1 cellular context compared by ENCODE assay signal in the genomic region with DNA sequence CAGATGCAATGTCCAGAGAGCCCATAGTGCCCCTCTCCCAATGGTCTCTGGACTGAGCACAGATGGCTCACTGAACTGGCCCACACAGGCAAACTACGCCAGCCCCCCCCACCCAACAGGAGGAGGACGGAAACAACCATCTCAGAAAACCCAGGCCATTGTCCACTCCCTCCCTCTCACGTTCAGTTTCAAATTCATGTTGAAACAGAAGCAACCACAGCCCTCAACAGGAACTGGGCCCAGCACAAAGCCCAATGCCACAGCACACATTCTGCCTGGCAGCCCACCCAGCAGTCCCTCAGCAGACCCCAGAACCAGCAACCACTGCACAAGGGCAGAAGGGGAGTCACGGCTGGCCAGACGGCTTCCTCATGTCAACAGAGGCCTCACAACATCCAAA.
TF ChIP-seq lines count a peak whose summit lies in the region.

No MANE protein-coding gene starts in this region.

TF ChIP-seq in WTC11, 78 proteins besides CTCF, POLR2A, EP300 and RAD21 (continued from another document):
- TF ChIP-seq, protein P1, sequence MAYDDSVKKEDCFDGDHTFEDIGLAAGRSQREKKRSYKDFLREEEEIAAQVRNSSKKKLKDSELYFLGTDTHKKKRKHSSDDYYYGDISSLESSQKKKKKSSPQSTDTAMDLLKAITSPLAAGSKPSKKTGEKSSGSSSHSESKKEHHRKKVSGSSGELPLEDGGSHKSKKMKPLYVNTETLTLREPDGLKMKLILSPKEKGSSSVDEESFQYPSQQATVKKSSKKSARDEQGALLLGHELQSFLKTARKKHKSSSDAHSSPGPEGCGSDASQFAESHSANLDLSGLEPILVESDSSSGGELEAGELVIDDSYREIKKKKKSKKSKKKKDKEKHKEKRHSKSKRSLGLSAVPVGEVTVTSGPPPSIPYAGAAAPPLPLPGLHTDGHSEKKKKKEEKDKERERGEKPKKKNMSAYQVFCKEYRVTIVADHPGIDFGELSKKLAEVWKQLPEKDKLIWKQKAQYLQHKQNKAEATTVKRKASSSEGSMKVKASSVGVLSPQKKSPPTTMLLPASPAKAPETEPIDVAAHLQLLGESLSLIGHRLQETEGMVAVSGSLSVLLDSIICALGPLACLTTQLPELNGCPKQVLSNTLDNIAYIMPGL (CRISPR knock-in tag; IDR thresholded peaks at IDR 0.05), result no peak
- TF ChIP-seq TEAD4 (CRISPR knock-in tag; IDR thresholded peaks at IDR 0.05) (no peak), JAZF1 (CRISPR knock-in tag; IDR thresholded peaks at IDR 0.05) (no peak), MXD4 (CRISPR knock-in tag; IDR thresholded peaks at IDR 0.05; ENCODE audit: borderline replicate concordance) (no peak), ETV6 (CRISPR knock-in tag; IDR thresholded peaks at IDR 0.05) (no peak), ZNF425 (CRISPR knock-in tag; conservative IDR thresholded peaks at IDR 0.05) (no peak), NFYB (CRISPR knock-in tag; conservative IDR thresholded peaks at IDR 0.05; ENCODE audit: low read depth) (no peak)
- TF ChIP-seq, protein P2, sequence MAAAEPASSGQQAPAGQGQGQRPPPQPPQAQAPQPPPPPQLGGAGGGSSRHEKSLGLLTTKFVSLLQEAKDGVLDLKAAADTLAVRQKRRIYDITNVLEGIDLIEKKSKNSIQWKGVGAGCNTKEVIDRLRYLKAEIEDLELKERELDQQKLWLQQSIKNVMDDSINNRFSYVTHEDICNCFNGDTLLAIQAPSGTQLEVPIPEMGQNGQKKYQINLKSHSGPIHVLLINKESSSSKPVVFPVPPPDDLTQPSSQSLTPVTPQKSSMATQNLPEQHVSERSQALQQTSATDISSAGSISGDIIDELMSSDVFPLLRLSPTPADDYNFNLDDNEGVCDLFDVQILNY (CRISPR knock-in tag; IDR thresholded peaks at IDR 0.05), result no peak
TF ChIP-seq in WTC11: peak in this region for 0.
